8 cellular contexts compared by ENCODE assay signal in genomic region chr14:64823305-64823985, GRCh38. TPM values are rescaled to one million over a fixed set of nuclear protein-coding genes. Genes with fewer than 3 reads are reported as not detected.
A peak's percentile ranks its signal among the peaks of the same experiment; 100 is the strongest.
DNase-seq lines count a peak whose midpoint lies in the region; ATAC-seq and TF ChIP-seq lines count a peak whose summit lies in the region.

No MANE protein-coding gene starts in this region.

- H3K9me2 ChIP-seq in Loucy (replicated peaks; ENCODE audit: low read depth, low read length) (no peaks in the 10 kb centered on the region), SK-N-SH (no peaks in the 10 kb centered on the region)

- no peak overlapping the region for H3K27ac ChIP-seq in AG04450 (ENCODE audit: low read depth, low read length)
- H3K27ac ChIP-seq in SK-N-SH (ENCODE audit: low read depth in 2 of 2, low read length in 1 of 2) = no peak overlapping the region

- no peaks in the 10 kb centered on the region for H3K9me3 Mint-ChIP-seq in type B pancreatic cell

- H3K27ac Mint-ChIP-seq in type B pancreatic cell = peak overlapping the region; percentile 61

- H3F3A ChIP-seq in Loucy (ENCODE audit: low read depth) (no peaks in the 10 kb centered on the region), SK-N-SH (replicated peaks; ENCODE audit: insufficient read depth) (no peaks in the 10 kb centered on the region)

- peak; percentile 80 for TF ChIP-seq RAD21 in SK-N-SH (IDR thresholded peaks at IDR 0.05; ENCODE audit: low read length)

- H3K4me2 ChIP-seq in Loucy (ENCODE audit: low read depth, low read length, poor library complexity, severe bottlenecking) (peak overlapping the region; percentile 66), SK-N-SH (no peak overlapping the region)

- H3K27me3 ChIP-seq in AG04450 (ENCODE audit: control insufficient read depth, insufficient read depth, low read length) = peaks cover 35% of the 10 kb centered on the region
- H3K27me3 ChIP-seq in Loucy (ENCODE audit: insufficient read depth, low read length, poor library complexity, severe bottlenecking) = no peaks in the 10 kb centered on the region
- no peaks in the 10 kb centered on the region for H3K27me3 ChIP-seq in SK-N-SH (ENCODE audit: insufficient read depth)

- no peaks in the 10 kb centered on the region for H3K79me2 ChIP-seq in Loucy (ENCODE audit: insufficient read depth, low read length)
- H3K79me2 ChIP-seq in SK-N-SH (ENCODE audit: insufficient read depth) = no peaks in the 10 kb centered on the region

- no peaks in the 10 kb centered on the region for H3K36me3 Mint-ChIP-seq in type B pancreatic cell

- H3K4me3 ChIP-seq in AG04450 (ENCODE audit: low read depth, low read length) = no peak overlapping the region
- peak overlapping the region; percentile 42 for H3K4me3 ChIP-seq in Loucy (ENCODE audit: low read length, poor library complexity, severe bottlenecking)
- no peak overlapping the region; a peak in 1 of 4 replicates for H3K4me3 ChIP-seq in SK-N-SH (ENCODE audit: low read depth in 2 of 2, low read length in 1 of 2)

- peak; percentile 68 for ATAC-seq in GM18907 (IDR thresholded peaks at IDR 0.05; ENCODE audit: unreplicated experiment)

- DNase-seq in AG04450 (ENCODE audit: low read depth, low spot score) = no peak
- peak; percentile 89 for DNase-seq in SK-N-SH
- DNase-seq in activated naive CD4-positive, alpha-beta T cell (lab: John Stamatoyannopoulos, UW) = peak in 3 of 4 experiments; percentile 20 to 58 (median 26)
- DNase-seq in globus pallidus (ENCODE audit: low spot score) = peak; percentile 70
- DNase-seq in posterior cingulate gyrus = peak; percentile 52 to 96 (median 78)
- peak; percentile 78 for DNase-seq in type B pancreatic cell (ENCODE audit: extremely low spot score, unreplicated experiment)

- H2AFZ ChIP-seq in Loucy (ENCODE audit: low read length) (peak overlapping the region; percentile 85), SK-N-SH (ENCODE audit: low read depth) (peak overlapping the region; percentile 79)

- H3K9me3 ChIP-seq in AG04450 (ENCODE audit: control insufficient read depth, insufficient read depth, low read length) (no peaks in the 10 kb centered on the region), Loucy (ENCODE audit: insufficient read depth, low read depth, low read length) (no peaks in the 10 kb centered on the region), SK-N-SH (no peaks in the 10 kb centered on the region)

- no peaks in the 10 kb centered on the region for H3K36me3 ChIP-seq in Loucy (ENCODE audit: insufficient read depth, low read length)
- no peaks in the 10 kb centered on the region for H3K36me3 ChIP-seq in SK-N-SH (replicated peaks in 1 of 2; ENCODE audit: control insufficient read depth in 1 of 2, insufficient read depth in 2 of 2, low read length in 1 of 2)

- peak overlapping the region; percentile 34 for H3K4me3 Mint-ChIP-seq in type B pancreatic cell

- no peak for TF ChIP-seq EP300 in SK-N-SH (IDR thresholded peaks at IDR 0.05; ENCODE audit: borderline replicate concordance in 1 of 2, low read depth in 1 of 2, low read length in 1 of 2)

- POLR2A ChIA-PET in AG04450 (lab: Yijun Ruan, JAX) = interaction anchor here (1.1 kb wide), 1 partner anchor 87 kb away, joined by 4 read pairs; no protein-coding TSS in a partner anchor
- POLR2A ChIA-PET in SK-N-SH (lab: Yijun Ruan, JAX) = interaction anchor here (0.5 to 2.3 kb wide), 5 partner anchors 57 to 512 kb away, joined by 3 to 9 read pairs (median 4); partner anchors contain the start of gene SPTB

- H3K9ac ChIP-seq in Loucy (ENCODE audit: low read depth, low read length, poor library complexity, severe bottlenecking) (no peak overlapping the region), SK-N-SH (no peak overlapping the region)

- H3K4me1 ChIP-seq in Loucy (ENCODE audit: insufficient read depth, low read length, poor library complexity, severe bottlenecking) (no peaks in the 10 kb centered on the region), SK-N-SH (ENCODE audit: control insufficient read depth in 1 of 2, insufficient read depth in 2 of 2, low read depth in 1 of 2, low read length in 1 of 2) (peaks cover 0 to 21% of the 10 kb centered on the region in 2 experiments; a peak in 1 of 4 replicates)

- intact Hi-C loops in posterior cingulate gyrus (cut with DNase I) = loop anchor here (1.0 to 2.0 kb wide), 2 partner anchors 69 to 160 kb away; no protein-coding TSS in a partner anchor

- TF ChIP-seq CTCF in AG04450 (IDR thresholded peaks at IDR 0.05; ENCODE audit: low read depth, low read length) (peak; percentile 84), Loucy (conservative IDR thresholded peaks at IDR 0.05; ENCODE audit: low read length) (peak; percentile 76), SK-N-SH (IDR thresholded peaks at IDR 0.05) (peak; percentile 78), type B pancreatic cell (conservative IDR thresholded peaks at IDR 0.05) (peak; percentile 84)

- peaks cover 21% of the 10 kb centered on the region for H3K4me1 Mint-ChIP-seq in type B pancreatic cell (ENCODE audit: unreplicated experiment)

- WGBS in SK-N-SH (ENCODE audit: low lambda C conversion rate) = 23% methylated on average over 16 of the region's 20 CpGs

- CTCF ChIA-PET in AG04450 (lab: Charles Lee) (interaction anchor here (0.5 to 3.3 kb wide), 43 partner anchors 10 to 466 kb away, joined by 3 to 159 read pairs (median 4); partner anchors contain the start of gene FNTB), SK-N-SH (lab: Yijun Ruan, JAX) (interaction anchor here (0.7 to 5.8 kb wide), 54 partner anchors 9 to 393 kb away, joined by 3 to 163 read pairs (median 5); partner anchors contain the start of genes FNTB and SPTB)

- H4K20me1 ChIP-seq in Loucy (ENCODE audit: insufficient read depth, low read length, poor library complexity, severe bottlenecking) (no peaks in the 10 kb centered on the region), SK-N-SH (ENCODE audit: insufficient read depth) (no peaks in the 10 kb centered on the region)

- H3K27me3 Mint-ChIP-seq in type B pancreatic cell = peaks cover 33% of the 10 kb centered on the region

TF ChIP-seq in SK-N-SH, 30 proteins besides CTCF, POLR2A, EP300 and RAD21:
- TF ChIP-seq IRF3 (IDR thresholded peaks at IDR 0.05; ENCODE audit: low read depth, low read length) = no peak
- TF ChIP-seq SIN3A (IDR thresholded peaks at IDR 0.05; ENCODE audit: borderline replicate concordance, low read depth, low read length) = no peak
- no peak for TF ChIP-seq EZH2phosphoT487 (IDR thresholded peaks at IDR 0.05; ENCODE audit: borderline replicate concordance, low read depth)
- TF ChIP-seq NRF1 (IDR thresholded peaks at IDR 0.05; ENCODE audit: low read depth, low read length) = no peak
- TF ChIP-seq SMC3 (IDR thresholded peaks at IDR 0.05; ENCODE audit: low read depth, low read length) = peak; percentile 95
- TF ChIP-seq MEF2A (IDR thresholded peaks at IDR 0.05; ENCODE audit: borderline replicate concordance, low read depth) = no peak
- no peak for TF ChIP-seq TAF1 (IDR thresholded peaks at IDR 0.05; ENCODE audit: borderline replicate concordance, low read depth, low read length)
- TF ChIP-seq FOSL2 (IDR thresholded peaks at IDR 0.05; ENCODE audit: borderline replicate concordance, low read depth) = no peak

RNA-seq across cellular contexts. Expression of gene SPTB, which starts 56.3 kb away (rescaled TPM):
- polyA plus RNA-seq in AG04450 (2011; rRNA removed) (0.01 TPM in 1 of 2 replicates, not detected in the other), SK-N-SH (2012; rRNA removed) (0.15 and 0.24 TPM in 2 replicates)
- 0.09 TPM in 1 of 2 replicates, not detected in the other for polyA minus RNA-seq in AG04450 (2011; rRNA and poly(A)+ RNA removed)
- polyA plus RNA-seq in SK-N-SH (2012; cell fraction: cytosol; rRNA removed) = 0.08 TPM in 2 replicates
- 0.31 and 0.53 TPM in 2 replicates for polyA plus RNA-seq in SK-N-SH (2012; cell fraction: nucleus; rRNA removed)
- 3.8 and 5.0 TPM in 2 replicates for total RNA-seq in type B pancreatic cell (ENCODE audit: low replicate concordance)
